15 cellular contexts compared by ENCODE assay signal in the genomic region with DNA sequence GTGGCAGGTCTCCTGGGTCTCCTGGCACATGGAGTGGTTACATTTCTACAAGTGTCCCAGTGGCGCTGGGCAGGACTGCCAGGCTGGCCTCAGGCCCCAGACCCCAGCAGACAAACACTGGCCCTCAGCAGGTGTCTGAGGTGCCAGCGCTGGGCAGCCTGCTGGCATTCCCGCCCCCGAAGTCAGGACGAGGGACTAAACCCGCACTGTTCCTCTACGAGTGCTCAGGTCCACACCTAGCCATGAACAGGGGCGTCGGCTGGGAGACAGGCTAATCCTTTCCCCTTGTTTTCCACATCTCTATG. TPM values are rescaled to one million over a fixed set of nuclear protein-coding genes. Genes with fewer than 3 reads are reported as not detected.
A peak's percentile ranks its signal among the peaks of the same experiment; 100 is the strongest.
DNase-seq lines count a peak whose midpoint lies in the region; ATAC-seq and TF ChIP-seq lines count a peak whose summit lies in the region.
"Had no signal": no experiment of that assay in that cellular context is flagged by ENCODE, and none has a peak within 500 bp of the region (broad histone marks: within the 10 kb centered on the region; RNA-seq: fewer than 3 reads in every experiment).

No MANE protein-coding gene starts in this region.

- H4K5ac ChIP-seq in H9 (ENCODE audit: insufficient read length, low read depth, low read length): no peak overlapping the region

- no peak overlapping the region for H3K14ac ChIP-seq in H9 (ENCODE audit: insufficient read depth, low read length)

- WGBS in H9 (ENCODE audit: extremely low coverage, insufficient read length, low lambda C conversion rate): no CpG with 5 or more reads among the region's 9 CpGs
- WGBS in right cardiac atrium: 88% methylated on average over 9 of the region's 9 CpGs

- no peak overlapping the region for H4K8ac ChIP-seq in H9 (replicated peaks; ENCODE audit: insufficient read length, low read depth, low read length)

- no peaks in the 10 kb centered on the region for H3K79me2 ChIP-seq in H9 (ENCODE audit: insufficient read depth, low read length)

- H3K56ac ChIP-seq in H9 (ENCODE audit: insufficient read length, low read depth, low read length): no peak overlapping the region

- no peak overlapping the region for H2AFZ ChIP-seq in H9 (ENCODE audit: low read length)

- H3K4me1 Mint-ChIP-seq in H9 (peaks cover 17% of the 10 kb centered on the region in 2 experiments), HFFc6 (ENCODE audit: low read depth) (peaks cover 18% of the 10 kb centered on the region)

- intact Hi-C loops in right cardiac atrium (cut with DNase I): no loop called here
- intact Hi-C loops in posterior vena cava (cut with DNase I): loop anchor here in 1 of 2 donors (5.0 kb wide), 1 partner anchor 96 kb away; no protein-coding TSS in a partner anchor

- H3K23ac ChIP-seq in H9 (ENCODE audit: insufficient read length, low read depth, low read length): no peak overlapping the region

- TF ChIP-seq CTCF in H9 (conservative IDR thresholded peaks at IDR 0.05) (no peak), HFFc6 (IDR thresholded peaks at IDR 0.05) (no peak)

- H3K27ac Mint-ChIP-seq in H9 (no peak overlapping the region; a peak in 1 of 7 replicates), HFFc6 (no peak overlapping the region)
- H3K27ac Mint-ChIP-seq: activated naive CD4-positive, alpha-beta T cell treated with anti-CD3 and anti-CD28 coated beads, Interleukin-2, amount 50 U/mL, for 24 hours; T-helper 2 cell treated with Interferon-gamma antibody and Interleukin-4, amounts not matched to agents 5 μg/mL and 100 μg/mL, for 36 hours had no signal

- no peak overlapping the region for H2BK20ac ChIP-seq in H9 (ENCODE audit: low read depth, low read length, poor library complexity, severe bottlenecking)

- H3K36me3 ChIP-seq in BLaER1 treated with 17β-estradiol and CSF1 and Interleukin-3, amounts not matched to agents 10 nM and 100 nM: no peaks in the 10 kb centered on the region

- H2BK12ac ChIP-seq in H9 (ENCODE audit: insufficient read length, low read depth, low read length): no peak overlapping the region

- peaks cover 5% of the 10 kb centered on the region for H3K23me2 ChIP-seq in H9 (ENCODE audit: insufficient read length, low read depth, low read length, poor library complexity, severe bottlenecking)

- no peak overlapping the region for H2BK120ac ChIP-seq in H9 (ENCODE audit: low read depth, low read length, poor library complexity, severe bottlenecking)

- H3K9me3 Mint-ChIP-seq in H9 (peaks cover 1 to 2% of the 10 kb centered on the region in 2 experiments), HFFc6 (peaks cover under 1% of the 10 kb centered on the region; the same call in 1 of the 2 replicates)
- H3K9me3 Mint-ChIP-seq: activated naive CD4-positive, alpha-beta T cell treated with anti-CD3 and anti-CD28 coated beads, Interleukin-2, amount 50 U/mL, for 24 hours had no signal

- H3K9ac ChIP-seq in BLaER1 treated with 17β-estradiol and CSF1 and Interleukin-3, amounts not matched to agents 10 nM and 100 nM: no peak overlapping the region
- no peak overlapping the region for H3K9ac ChIP-seq in H9 (ENCODE audit: extremely low read depth, insufficient read length, low read length)

- no peak overlapping the region for H2BK15ac ChIP-seq in H9 (ENCODE audit: low read depth, low read length)

- H3K4me2 ChIP-seq in BLaER1 treated with 17β-estradiol and CSF1 and Interleukin-3, amounts not matched to agents 10 nM and 100 nM: peak overlapping the region in 9 of 11 experiments; percentile 54 to 93 (median 85); a peak in 17 of 22 replicates
- no peak overlapping the region for H3K4me2 ChIP-seq in H9 (ENCODE audit: insufficient read depth, insufficient read length, low read length)

- H3K4me3 Mint-ChIP-seq in H9 (no peak overlapping the region), HFFc6 (no peak overlapping the region)
- H3K4me3 Mint-ChIP-seq: activated naive CD4-positive, alpha-beta T cell treated with anti-CD3 and anti-CD28 coated beads, Interleukin-2, amount 50 U/mL, for 24 hours; T-helper 2 cell treated with Interferon-gamma antibody and Interleukin-4, amounts not matched to agents 5 μg/mL and 100 μg/mL, for 36 hours had no signal

- peak; percentile 22 for DNase-seq in H9
- DNase-seq in right cardiac atrium: peak in 2 of 3 donors; percentile 35 to 37
- DNase-seq in posterior vena cava (ENCODE audit: low spot score): peak; percentile 72
- no peak for DNase-seq in HFFc6
- DNase-seq in dermis blood vessel endothelial cell: no peak
- DNase-seq in SHP77 treated with DMSO at 0.1 percent for 48 hours (lab: John Stamatoyannopoulos, UW): no peak
- DNase-seq: GF-D8, IMR-90, NCI-H1694 treated with DMSO at 0.1 percent for 48 hours, NCI-H510A had no signal

- H2AK5ac ChIP-seq in H9 (ENCODE audit: insufficient read length, low read length): no peak overlapping the region

- H3K36me3 Mint-ChIP-seq in H9 (ENCODE audit: insufficient read depth in 1 of 3, low read depth in 3 of 3) (peaks cover 0 to under 1% (median 0%) of the 10 kb centered on the region in 3 experiments; a peak in 1 of 7 replicates), HFFc6 (ENCODE audit: low read depth) (peaks cover under 1% of the 10 kb centered on the region; the same call in 1 of the 2 replicates)
- H3K36me3 Mint-ChIP-seq: activated naive CD4-positive, alpha-beta T cell treated with anti-CD3 and anti-CD28 coated beads, Interleukin-2, amount 50 U/mL, for 24 hours had no signal

- H3K9me3 ChIP-seq in BLaER1 treated with 17β-estradiol and CSF1 and Interleukin-3, amounts not matched to agents 10 nM and 100 nM (replicated peaks in 1 of 11): peaks cover 0 to 2% (median 0%) of the 10 kb centered on the region in 11 experiments; a peak in 2 of 22 replicates
- H3K9me3 ChIP-seq in H9 (ENCODE audit: control insufficient read depth, low read depth, low read length) (no peaks in the 10 kb centered on the region), right cardiac atrium (ENCODE audit: control insufficient read depth, low read length) (no peaks in the 10 kb centered on the region)
- H3K9me3 ChIP-seq: SJSA1 had no signal

- no peak overlapping the region for H3T11ph ChIP-seq in H9 (ENCODE audit: low read length)

- peaks cover 14 to 61% (median 54%) of the 10 kb centered on the region in 10 experiments; a peak in 18 of 20 replicates for H3K4me1 ChIP-seq in BLaER1 treated with 17β-estradiol and CSF1 and Interleukin-3, amounts not matched to agents 10 nM and 100 nM
- no peaks in the 10 kb centered on the region; the same call in 1 of the 2 replicates for H3K4me1 ChIP-seq in H9 (ENCODE audit: insufficient read depth, low read length)
- H3K4me1 ChIP-seq in right cardiac atrium (ENCODE audit: control insufficient read depth, insufficient read depth, low read length): no peaks in the 10 kb centered on the region

- H4K91ac ChIP-seq in H9 (ENCODE audit: insufficient read length, low read depth, low read length): no peak overlapping the region

- H4K20me1 ChIP-seq in BLaER1 treated with 17β-estradiol and CSF1 and Interleukin-3, amounts not matched to agents 10 nM and 100 nM: no peaks in the 10 kb centered on the region
- H4K20me1 ChIP-seq in H9 (ENCODE audit: control insufficient read depth, insufficient read depth, insufficient read length): no peaks in the 10 kb centered on the region

- H3K79me1 ChIP-seq in H9 (ENCODE audit: insufficient read depth, low read depth, low read length, poor library complexity, severe bottlenecking): no peaks in the 10 kb centered on the region

- no peak overlapping the region for H3K4me3 ChIP-seq in BLaER1 treated with 17β-estradiol and CSF1 and Interleukin-3, amounts not matched to agents 10 nM and 100 nM
- H3K4me3 ChIP-seq in right cardiac atrium (ENCODE audit: low read length): no peak overlapping the region
- H3K4me3 ChIP-seq: SJSA1 had no signal

- peaks cover 18% of the 10 kb centered on the region for H3K27me3 Mint-ChIP-seq in H9 (ENCODE audit: low read depth)
- H3K27me3 Mint-ChIP-seq in HFFc6 (ENCODE audit: insufficient read depth): peaks cover 7% of the 10 kb centered on the region
- H3K27me3 Mint-ChIP-seq: activated naive CD4-positive, alpha-beta T cell treated with anti-CD3 and anti-CD28 coated beads, Interleukin-2, amount 50 U/mL, for 24 hours had no signal

- H3K18ac ChIP-seq in H9 (ENCODE audit: insufficient read length, low read depth, low read length): no peak overlapping the region

- H3K27me3 ChIP-seq in BLaER1 treated with 17β-estradiol and CSF1 and Interleukin-3, amounts not matched to agents 10 nM and 100 nM: peaks cover 0 to 21% (median 0%) of the 10 kb centered on the region in 11 experiments; a peak in 6 of 22 replicates
- H3K27me3 ChIP-seq in H9 (ENCODE audit: insufficient read depth, low read length) (no peaks in the 10 kb centered on the region), right cardiac atrium (ENCODE audit: control insufficient read depth, insufficient read depth) (no peaks in the 10 kb centered on the region)
- H3K27me3 ChIP-seq: SJSA1 had no signal

- H3K4ac ChIP-seq in H9 (ENCODE audit: low read depth, low read length): no peak overlapping the region

- H2BK5ac ChIP-seq in H9 (ENCODE audit: insufficient read length, low read length): no peak overlapping the region

- H3K27ac ChIP-seq in BLaER1 treated with 17β-estradiol and CSF1 and Interleukin-3, amounts not matched to agents 10 nM and 100 nM: no peak overlapping the region
- no peak overlapping the region for H3K27ac ChIP-seq in H9 (ENCODE audit: insufficient read length, low read depth, low read length)
- no peak overlapping the region for H3K27ac ChIP-seq in right cardiac atrium (ENCODE audit: low read length)

- ATAC-seq in right cardiac atrium (no peak), HG03159 (IDR thresholded peaks at IDR 0.05; ENCODE audit: unreplicated experiment) (no peak)

RNA-seq across cellular contexts. Expression of a gene that starts 12.8 kb away (rescaled TPM):
- total RNA-seq in H9 (2021) (1.8 and 2.5 TPM in 2 replicates), right cardiac atrium (10 to 100 TPM; 13.8 to 19.2 (median 16.8) TPM), posterior vena cava (10 to 100 TPM; 39.7 to 62.7 TPM), dermis blood vessel endothelial cell (23.4 and 25.2 TPM in 2 replicates)
- polyA plus RNA-seq in right cardiac atrium: 6.7 TPM
- total RNA-seq in HFFc6 (2021; fragmentation: NEBNext Ultra II Directional; extraction: Animal tissue kit (Norgen Biotek cat#: 25700)): 1 to 10 TPM; 1.2 to 2.1 (median 1.6) TPM

Comparison
In these comparisons a context has a peak if more than half of its experiments do, and no peak if none do; other contexts are left out.
1. DNase-seq: peak in H9 (single experiment), right cardiac atrium (2 of 3) and posterior vena cava (single experiment); none in HFFc6 (single experiment), dermis blood vessel endothelial cell (single experiment) and SHP77 treated with DMSO at 0.1 percent for 48 hours (single experiment).